ENCODE assay signal across 22 cellular contexts in genomic region chr10:7857259-7857658, GRCh38. TPM values are rescaled to one million over a fixed set of nuclear protein-coding genes. Genes with fewer than 3 reads are reported as not detected.
DNase-seq lines count a peak whose midpoint lies in the region; ATAC-seq and TF ChIP-seq lines count a peak whose summit lies in the region.
"Had no signal": no experiment of that assay in that cellular context is flagged by ENCODE, and none has a peak within 500 bp of the region (broad histone marks: within the 10 kb centered on the region; RNA-seq: fewer than 3 reads in every experiment).

No MANE protein-coding gene starts in this region.

- H3K4me3 ChIP-seq in body of pancreas = no peak overlapping the region
- H3K4me3 ChIP-seq: colonic mucosa, right lobe of liver, uterus had no signal

- H3K27me3 ChIP-seq in body of pancreas = no peaks in the 10 kb centered on the region
- H3K27me3 ChIP-seq: colonic mucosa, right lobe of liver, uterus had no signal

- no peak for TF ChIP-seq CTCF in body of pancreas (IDR thresholded peaks at IDR 0.05)

- H3K36me3 ChIP-seq in body of pancreas (replicated peaks in 1 of 2; ENCODE audit: insufficient read depth in 1 of 2, low read depth in 2 of 2) = no peaks in the 10 kb centered on the region
- H3K36me3 ChIP-seq: colonic mucosa, right lobe of liver, uterus, WERI-Rb-1 had no signal

- intact Hi-C loops in body of pancreas (cut with DNase I) = no loop called here

- ATAC-seq in body of pancreas (peak; percentile 38), GM19324 (IDR thresholded peaks at IDR 0.05; ENCODE audit: low FRiP score, unreplicated experiment) (no peak)
- ATAC-seq: activated naive CD4-positive, alpha-beta T cell treated with anti-CD3 and anti-CD28 coated beads, Interleukin-2, amount 50 U/mL, for 72 hours; stimulated activated naive CD8-positive, alpha-beta T cell treated with anti-CD3 and anti-CD28 coated beads, Interleukin-15, amount 100 ng/mL, for 72 hours had no signal

- peak overlapping the region; percentile 27 to 76 (median 52) for H3K27ac ChIP-seq in body of pancreas
- H3K27ac ChIP-seq: colonic mucosa, epithelial cell of prostate, right lobe of liver, uterus, WERI-Rb-1 had no signal

- peaks cover 26% of the 10 kb centered on the region for H3K4me1 ChIP-seq in body of pancreas

- DNase-seq in CD1c-positive myeloid dendritic cell (ENCODE audit: extremely low spot score) (peak; percentile 2), body of pancreas (peak in 3 of 4 donors; percentile 8 to 24 (median 10)), kidney glomerular epithelial cell (lab: John Stamatoyannopoulos, UW) (peak; percentile 64), renal cortical epithelial cell (ENCODE audit: low read depth) (peak; percentile 11), NCI-H2081 (lab: John Stamatoyannopoulos, UW) (no peak), NCI-H1092 treated with DMSO at 0.1 percent for 48 hours (lab: John Stamatoyannopoulos, UW) (no peak), D341Med (ENCODE audit: low spot score) (no peak)
- DNase-seq: activated CD4-positive, alpha-beta memory T cell treated with anti-CD3 and anti-CD28 coated beads for 36 hours; activated T-cell treated with anti-CD3 and anti-CD28 coated beads, Interleukin-2, amount 50 U/mL, for 24 hours; colonic mucosa; Kasumi-1; mesendoderm; NCI-H1105 treated with DMSO at 0.1 percent for 48 hours; right lobe of liver; SIG-M5; stimulated activated naive CD8-positive, alpha-beta T cell treated with anti-CD3 and anti-CD28 coated beads, Interleukin-15, amount 100 ng/mL, for 72 hours; T-helper 2 cell; uterus; WERI-Rb-1 had no signal

- peaks cover 0 to 12% (median 0%) of the 10 kb centered on the region in 3 donors for H3K9me3 ChIP-seq in body of pancreas
- H3K9me3 ChIP-seq: colonic mucosa, uterus had no signal

- 30 to 33% methylated on average over 4 of the region's 4 CpGs for WGBS in body of pancreas, 2 donors

- no peak for TF ChIP-seq POLR2A in body of pancreas (IDR thresholded peaks at IDR 0.05)

RNA-seq across cellular contexts. Expression of gene TAF3, which starts 39.0 kb away (rescaled TPM):
- total RNA-seq in body of pancreas (10 to 100 TPM in 1 of 2 donors, 1 to 10 TPM in 1; 6.0 to 12.9 TPM), renal cortical epithelial cell (0.52 and 2.5 TPM in 2 replicates)

Comparison
In these comparisons a context has a peak if more than half of its experiments do, and no peak if none do; other contexts are left out.
1. DNase-seq: peak in CD1c-positive myeloid dendritic cell (single experiment), body of pancreas (3 of 4), kidney glomerular epithelial cell (single experiment) and renal cortical epithelial cell (single experiment); none in NCI-H2081 (0 of 2), NCI-H1092 treated with DMSO at 0.1 percent for 48 hours (single experiment) and D341Med (single experiment).